ENCODE assay signal across 20 cellular contexts in the genomic region with DNA sequence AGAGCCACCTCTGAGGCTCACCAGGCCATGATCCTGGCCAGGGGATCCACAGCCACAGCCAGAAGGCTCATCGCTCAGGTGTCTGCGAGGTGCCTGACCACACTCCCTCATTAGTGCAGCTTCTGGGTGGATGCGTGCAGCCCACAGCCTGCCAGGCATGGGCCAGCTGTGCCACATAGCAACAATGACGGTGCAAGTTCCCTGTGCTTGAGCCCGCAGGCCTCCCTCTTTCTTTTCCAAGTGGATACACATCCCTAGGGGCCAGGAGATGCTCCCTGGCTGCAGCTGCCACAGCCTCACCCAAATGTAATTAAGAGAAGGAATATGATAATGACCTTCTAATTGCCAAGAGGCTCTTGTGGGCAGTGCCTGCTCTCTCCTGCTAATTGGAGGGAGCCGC.
A peak's percentile ranks its signal among the peaks of the same experiment; 100 is the strongest.
DNase-seq lines count a peak whose midpoint lies in the region; TF ChIP-seq lines count a peak whose summit lies in the region.
"Had no signal": no experiment of that assay in that cellular context is flagged by ENCODE, and none has a peak within 500 bp of the region (broad histone marks: within the 10 kb centered on the region; RNA-seq: fewer than 3 reads in every experiment).

No MANE protein-coding gene starts in this region.

- DNase-seq in NCI-H1417 (lab: John Stamatoyannopoulos, UW) (peak in 2 of 3 experiments; percentile 15 to 45), NCI-H1417 treated with DMSO at 0.1 percent for 48 hours (lab: John Stamatoyannopoulos, UW) (no peak), BE2C (peak; percentile 70), NCI-H1105 treated with DMSO at 0.1 percent for 48 hours (lab: John Stamatoyannopoulos, UW) (peak; percentile 88), SK-N-DZ (ENCODE audit: low spot score) (peak; percentile 61), ovary (no peak)
- no peak for DNase-seq in stimulated activated CD4-positive, alpha-beta T cell treated with anti-CD3 and anti-CD28 coated beads, Interleukin-2, amount 100 ng/mL, for 48 hours
- no peak for DNase-seq in activated CD4-positive, alpha-beta T cell treated with anti-CD3 and anti-CD28 coated beads, Interleukin-2, amount 50 U/mL, for 1 hour
- DNase-seq: CD4-positive, CD25-positive, alpha-beta regulatory T cell; COR-L47; GOT3; Kasumi-1; MG63; NCI-H1048; NCI-H1930; NCI-H526 treated with DMSO at 0.1 percent for 48 hours; PC-3; RPMI8226; SIG-M5; T-helper 2 cell had no signal

- TF ChIP-seq EP300 in ovary (IDR thresholded peaks at IDR 0.05): no peak

- TF ChIP-seq CTCF in BE2C (IDR thresholded peaks at IDR 0.05; ENCODE audit: low read depth, low read length) (no peak), ovary (IDR thresholded peaks at IDR 0.05) (no peak)

- 70 to 78% (median 74%) methylated on average over 6 of the region's 6 CpGs for WGBS in ovary, 3 donors

- H3K9me3 ChIP-seq in BE2C (0 out of 2 replicates have a peak, but pooled peaks cover 3% of the 10 kb centered on the region), ovary (no peaks in the 10 kb centered on the region)
- H3K9me3 ChIP-seq: MG63 had no signal

- intact Hi-C loops in ovary (cut with DNase I): no loop called here

- H3K36me3 ChIP-seq in BE2C: no peaks in the 10 kb centered on the region
- H3K36me3 ChIP-seq in ovary: no peaks in the 10 kb centered on the region
- H3K36me3 ChIP-seq: MG63 had no signal

- TF ChIP-seq POLR2A in ovary (IDR thresholded peaks at IDR 0.05): no peak

- no peaks in the 10 kb centered on the region for H3K27me3 ChIP-seq in BE2C
- H3K27me3 ChIP-seq in ovary: no peaks in the 10 kb centered on the region
- H3K27me3 ChIP-seq: MG63 had no signal

- peaks cover 14% of the 10 kb centered on the region for H3K4me1 ChIP-seq in BE2C
- H3K4me1 ChIP-seq in ovary (ENCODE audit: insufficient read depth): no peaks in the 10 kb centered on the region

- no peak overlapping the region for H3K27ac ChIP-seq in ovary

- H3K4me3 ChIP-seq in BE2C (ENCODE audit: low read depth, low read length): no peak overlapping the region
- H3K4me3 ChIP-seq in ovary: no peak overlapping the region
- H3K4me3 ChIP-seq: MG63 had no signal

Comparison
In these comparisons a context has a peak if more than half of its experiments do, and no peak if none do; other contexts are left out.
1. DNase-seq: peak in NCI-H1417 (2 of 3), BE2C (single experiment), NCI-H1105 treated with DMSO at 0.1 percent for 48 hours (single experiment) and SK-N-DZ (single experiment); none in NCI-H1417 treated with DMSO at 0.1 percent for 48 hours (single experiment), stimulated activated CD4-positive, alpha-beta T cell treated with anti-CD3 and anti-CD28 coated beads, Interleukin-2, amount 100 ng/mL, for 48 hours (0 of 2), activated CD4-positive, alpha-beta T cell treated with anti-CD3 and anti-CD28 coated beads, Interleukin-2, amount 50 U/mL, for 1 hour (single experiment) and ovary (0 of 5).